Comparison of ENCODE assay signal across 8 cellular contexts in genomic region chr9:107465467-107466451, GRCh38. TPM values are rescaled to one million over a fixed set of nuclear protein-coding genes. Genes with fewer than 3 reads are reported as not detected.
A peak's percentile ranks its signal among the peaks of the same experiment; 100 is the strongest.
DNase-seq lines count a peak whose midpoint lies in the region; ATAC-seq and TF ChIP-seq lines count a peak whose summit lies in the region.

No MANE protein-coding gene starts in this region.

- H3K4me3 Mint-ChIP-seq in activated naive CD8-positive, alpha-beta T cell treated with anti-CD3 and anti-CD28 coated beads, Interleukin-2, amount 10 ng/mL, durations not matched to agents 7 days and 5 days: peak overlapping the region; percentile 69
- H3K4me3 Mint-ChIP-seq in activated T-helper 1 cell treated with anti-CD3 and anti-CD28 coated beads, Interleukin-12 subunit alpha, Interleukin-12 subunit beta, Interleukin-2, Interleukin-4 antibody, amounts not matched to agents 30 ng/mL and 10 ng/mL and 1 ng/mL, durations not matched to agents 14 hours and 24 hours and 36 hours: no peak overlapping the region

- DNase-seq in COLO668 (lab: John Stamatoyannopoulos, UW; ENCODE audit: unreplicated experiment) (peak; percentile 30), cardiac muscle cell (ENCODE audit: low read depth in 1 of 2, low spot score in 1 of 2) (peak; percentile 78), omental fat pad (ENCODE audit: low spot score) (peak; percentile 43)
- peak; percentile 62 for DNase-seq in activated naive CD8-positive, alpha-beta T cell treated with anti-CD3 and anti-CD28 coated beads, Interleukin-2, amount 10 ng/mL, durations not matched to agents 7 days and 5 days
- DNase-seq in activated T-helper 1 cell treated with anti-CD3 and anti-CD28 coated beads, Interleukin-12 subunit alpha, Interleukin-12 subunit beta, Interleukin-2, Interleukin-4 antibody, amounts not matched to agents 30 ng/mL and 10 ng/mL and 1 ng/mL, durations not matched to agents 14 hours and 24 hours and 36 hours (ENCODE audit: low spot score): no peak
- DNase-seq in stimulated activated naive CD4-positive, alpha-beta T cell (lab: John Stamatoyannopoulos, UW): no peak

- H3K27ac ChIP-seq in HUES6 (ENCODE audit: low read depth, low read length): no peak overlapping the region
- H3K27ac ChIP-seq in cardiac muscle cell: no peak overlapping the region

- H3K9me3 ChIP-seq in HUES6 (ENCODE audit: control insufficient read depth, insufficient read depth, low read depth, low read length): no peaks in the 10 kb centered on the region
- no peaks in the 10 kb centered on the region for H3K9me3 ChIP-seq in cardiac muscle cell (ENCODE audit: low read depth)

- H3K9ac ChIP-seq in HUES6 (ENCODE audit: low read length): peak overlapping the region; percentile 63

- H3K9me3 Mint-ChIP-seq in activated naive CD8-positive, alpha-beta T cell treated with anti-CD3 and anti-CD28 coated beads, Interleukin-2, amount 10 ng/mL, durations not matched to agents 7 days and 5 days: no peaks in the 10 kb centered on the region
- no peaks in the 10 kb centered on the region for H3K9me3 Mint-ChIP-seq in activated T-helper 1 cell treated with anti-CD3 and anti-CD28 coated beads, Interleukin-12 subunit alpha, Interleukin-12 subunit beta, Interleukin-2, Interleukin-4 antibody, amounts not matched to agents 30 ng/mL and 10 ng/mL and 1 ng/mL, durations not matched to agents 14 hours and 24 hours and 36 hours

- TF ChIP-seq CTCF in cardiac muscle cell (IDR thresholded peaks at IDR 0.05; ENCODE audit: low read depth, low read length) (peak; percentile 83), omental fat pad (IDR thresholded peaks at IDR 0.05) (peak in 1 of 3 donors; percentile 96)

- H3K4me3 ChIP-seq in HUES6 (ENCODE audit: low read depth, low read length): peak overlapping the region; percentile 76
- H3K4me3 ChIP-seq in cardiac muscle cell: peak overlapping the region; percentile 62

- intact Hi-C loops in activated T-helper 1 cell treated with anti-CD3 and anti-CD28 coated beads, Interleukin-12 subunit alpha, Interleukin-12 subunit beta, Interleukin-2, Interleukin-4 antibody, amounts not matched to agents 30 ng/mL and 10 ng/mL and 1 ng/mL, durations not matched to agents 14 hours and 24 hours and 36 hours (cut with micrococcal nuclease): loop anchor here (5.0 kb wide), 1 partner anchor 1102 kb away; no protein-coding TSS in a partner anchor

- no peaks in the 10 kb centered on the region for H3K36me3 Mint-ChIP-seq in activated naive CD8-positive, alpha-beta T cell treated with anti-CD3 and anti-CD28 coated beads, Interleukin-2, amount 10 ng/mL, durations not matched to agents 7 days and 5 days
- no peaks in the 10 kb centered on the region for H3K36me3 Mint-ChIP-seq in activated T-helper 1 cell treated with anti-CD3 and anti-CD28 coated beads, Interleukin-12 subunit alpha, Interleukin-12 subunit beta, Interleukin-2, Interleukin-4 antibody, amounts not matched to agents 30 ng/mL and 10 ng/mL and 1 ng/mL, durations not matched to agents 14 hours and 24 hours and 36 hours (ENCODE audit: low read depth)

- H3K36me3 ChIP-seq in HUES6 (ENCODE audit: control insufficient read depth, insufficient read depth, low read length) (no peaks in the 10 kb centered on the region), cardiac muscle cell (no peaks in the 10 kb centered on the region)

- POLR2A ChIA-PET in activated naive CD8-positive, alpha-beta T cell treated with anti-CD3 and anti-CD28 coated beads, Interleukin-2, amount 10 ng/mL, durations not matched to agents 7 days and 5 days (lab: Charles Lee): no interaction called here

- peak; percentile 79 for ATAC-seq in GM19463 (IDR thresholded peaks at IDR 0.05; ENCODE audit: unreplicated experiment)
- peak; percentile 92 for ATAC-seq in activated naive CD8-positive, alpha-beta T cell treated with anti-CD3 and anti-CD28 coated beads, Interleukin-2, amount 10 ng/mL, durations not matched to agents 7 days and 5 days (ENCODE audit: low read depth)
- peak; percentile 98 for ATAC-seq in omental fat pad (ENCODE audit: low FRiP score)

- H3K27me3 Mint-ChIP-seq in activated naive CD8-positive, alpha-beta T cell treated with anti-CD3 and anti-CD28 coated beads, Interleukin-2, amount 10 ng/mL, durations not matched to agents 7 days and 5 days: peaks cover 33% of the 10 kb centered on the region
- H3K27me3 Mint-ChIP-seq in activated T-helper 1 cell treated with anti-CD3 and anti-CD28 coated beads, Interleukin-12 subunit alpha, Interleukin-12 subunit beta, Interleukin-2, Interleukin-4 antibody, amounts not matched to agents 30 ng/mL and 10 ng/mL and 1 ng/mL, durations not matched to agents 14 hours and 24 hours and 36 hours (ENCODE audit: insufficient read depth): peaks cover 28% of the 10 kb centered on the region

- H3K27me3 ChIP-seq in HUES6 (ENCODE audit: control insufficient read depth, insufficient read depth, low read length): peaks cover 33% of the 10 kb centered on the region
- H3K27me3 ChIP-seq in cardiac muscle cell: peaks cover 62% of the 10 kb centered on the region

- peaks cover 4% of the 10 kb centered on the region; the same call in 1 of the 2 replicates for H3K4me1 ChIP-seq in HUES6 (ENCODE audit: control insufficient read depth, insufficient read depth, low read length)
- H3K4me1 ChIP-seq in cardiac muscle cell (ENCODE audit: low read depth): no peaks in the 10 kb centered on the region

- H3K27ac Mint-ChIP-seq in activated naive CD8-positive, alpha-beta T cell treated with anti-CD3 and anti-CD28 coated beads, Interleukin-2, amount 10 ng/mL, durations not matched to agents 7 days and 5 days: no peak overlapping the region
- no peak overlapping the region for H3K27ac Mint-ChIP-seq in activated T-helper 1 cell treated with anti-CD3 and anti-CD28 coated beads, Interleukin-12 subunit alpha, Interleukin-12 subunit beta, Interleukin-2, Interleukin-4 antibody, amounts not matched to agents 30 ng/mL and 10 ng/mL and 1 ng/mL, durations not matched to agents 14 hours and 24 hours and 36 hours

- H3K4me1 Mint-ChIP-seq in activated naive CD8-positive, alpha-beta T cell treated with anti-CD3 and anti-CD28 coated beads, Interleukin-2, amount 10 ng/mL, durations not matched to agents 7 days and 5 days: no peaks in the 10 kb centered on the region
- no peaks in the 10 kb centered on the region for H3K4me1 Mint-ChIP-seq in activated T-helper 1 cell treated with anti-CD3 and anti-CD28 coated beads, Interleukin-12 subunit alpha, Interleukin-12 subunit beta, Interleukin-2, Interleukin-4 antibody, amounts not matched to agents 30 ng/mL and 10 ng/mL and 1 ng/mL, durations not matched to agents 14 hours and 24 hours and 36 hours (ENCODE audit: low read depth)

RNA-seq across cellular contexts. Expression of gene KLF4, which starts 23.8 kb away (rescaled TPM):
- 1 to 10 TPM in 1 of 2 experiments, under 1 TPM in 1; 0.20 to 1.1 TPM for total RNA-seq in activated naive CD8-positive, alpha-beta T cell treated with anti-CD3 and anti-CD28 coated beads, Interleukin-2, amount 10 ng/mL, durations not matched to agents 7 days and 5 days
- total RNA-seq in cardiac muscle cell (0.56 and 1.4 TPM in 2 replicates), omental fat pad (100 to 1,000 TPM; 175 to 352 (median 244) TPM)
- not detected in 2 replicates for polyA plus RNA-seq in cardiac muscle cell
- total RNA-seq in activated T-helper 1 cell treated with anti-CD3 and anti-CD28 coated beads, Interleukin-12 subunit alpha, Interleukin-12 subunit beta, Interleukin-2, Interleukin-4 antibody, amounts not matched to agents 30 ng/mL and 10 ng/mL and 1 ng/mL, durations not matched to agents 14 hours and 24 hours and 36 hours: 2.3 and 3.3 TPM in 2 replicates

Comparison
In these comparisons a context has a peak if more than half of its experiments do, and no peak if none do; other contexts are left out.
1. DNase-seq: peak in COLO668 (single experiment), activated naive CD8-positive, alpha-beta T cell treated with anti-CD3 and anti-CD28 coated beads, Interleukin-2, amount 10 ng/mL, durations not matched to agents 7 days and 5 days (single experiment), cardiac muscle cell (2 of 2) and omental fat pad (single experiment); none in activated T-helper 1 cell treated with anti-CD3 and anti-CD28 coated beads, Interleukin-12 subunit alpha, Interleukin-12 subunit beta, Interleukin-2, Interleukin-4 antibody, amounts not matched to agents 30 ng/mL and 10 ng/mL and 1 ng/mL, durations not matched to agents 14 hours and 24 hours and 36 hours (single experiment) and stimulated activated naive CD4-positive, alpha-beta T cell (0 of 6).
2. RNA of gene KLF4, which starts 23.8 kb away (total RNA-seq): 175 to 352 TPM in omental fat pad; 2.3 to 3.3 TPM in activated T-helper 1 cell treated with anti-CD3 and anti-CD28 coated beads, Interleukin-12 subunit alpha, Interleukin-12 subunit beta, Interleukin-2, Interleukin-4 antibody, amounts not matched to agents 30 ng/mL and 10 ng/mL and 1 ng/mL, durations not matched to agents 14 hours and 24 hours and 36 hours, 0.56 to 1.4 TPM in cardiac muscle cell and 0.20 to 1.1 TPM in activated naive CD8-positive, alpha-beta T cell treated with anti-CD3 and anti-CD28 coated beads, Interleukin-2, amount 10 ng/mL, durations not matched to agents 7 days and 5 days; every median in the first group is over 10 times any median in the second.
3. Peak in every context shown above with its lines, with median percentiles within 50 percentile points of each other: ATAC-seq.